In the genomic region with DNA sequence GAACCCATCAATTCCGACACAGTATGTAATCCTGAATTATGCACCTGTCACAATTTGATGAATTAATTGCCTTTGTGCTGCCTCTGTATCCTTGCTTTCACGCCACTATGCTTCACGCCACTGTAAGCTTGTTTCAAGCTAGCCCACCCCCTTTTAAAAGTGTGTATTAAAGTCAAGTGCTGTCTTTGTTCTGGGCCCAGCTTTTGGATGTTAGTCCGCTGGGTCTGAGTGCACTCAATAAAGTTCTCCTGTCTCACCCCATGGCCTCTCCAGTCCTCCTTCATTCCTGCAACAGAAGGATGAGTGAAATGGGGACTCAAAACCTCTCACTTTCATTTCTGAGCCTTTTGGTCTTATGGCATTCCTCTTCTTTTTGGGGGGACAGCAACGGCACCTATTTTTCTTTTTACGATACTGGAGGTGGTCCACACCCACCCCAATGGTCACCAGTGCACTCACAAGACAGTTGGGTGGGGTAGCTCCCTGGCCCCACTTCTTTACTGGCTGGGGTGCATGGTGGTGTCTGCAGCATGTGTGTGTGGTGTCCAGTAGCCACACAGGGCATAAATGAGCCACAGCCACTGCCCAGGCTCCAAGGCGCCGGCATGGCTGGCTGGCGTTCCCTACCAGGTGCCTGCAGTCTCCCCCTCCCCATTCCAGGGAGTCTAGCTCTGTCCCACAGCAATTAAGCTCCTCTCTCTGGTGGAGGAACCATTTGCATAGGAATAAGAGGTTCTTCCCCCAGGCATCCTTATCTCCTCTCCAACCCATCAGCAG, we compare ENCODE assay signal across 10 cellular contexts.
DNase-seq lines count a peak whose midpoint lies in the region; ATAC-seq and TF ChIP-seq lines count a peak whose summit lies in the region.
"Had no signal": no experiment of that assay in that cellular context is flagged by ENCODE, and none has a peak within 500 bp of the region (broad histone marks: within the 10 kb centered on the region; RNA-seq: fewer than 3 reads in every experiment).

No MANE protein-coding gene starts in this region.

- H3K27me3 ChIP-seq in tibial artery = no peaks in the 10 kb centered on the region
- H3K27me3 ChIP-seq: esophagus squamous epithelium had no signal

- peak overlapping the region; percentile 29; the same call in 1 of the 2 replicates for H3K27ac ChIP-seq in RWPE1
- no peak overlapping the region for H3K27ac ChIP-seq in tibial artery
- H3K27ac ChIP-seq: esophagus squamous epithelium had no signal

- peak overlapping the region; percentile 86 for H3K4me3 Mint-ChIP-seq in stimulated activated naive CD8-positive, alpha-beta T cell treated with anti-CD3 and anti-CD28 coated beads, Interleukin-15, Interleukin-2, amounts not matched to agents 100 ng/mL and 50 ng/mL, for 24 hours

- peaks cover 58% of the 10 kb centered on the region for H3K4me1 Mint-ChIP-seq in stimulated activated naive CD8-positive, alpha-beta T cell treated with anti-CD3 and anti-CD28 coated beads, Interleukin-15, Interleukin-2, amounts not matched to agents 100 ng/mL and 50 ng/mL, for 24 hours (ENCODE audit: low read depth)

- peaks cover 0 to 5% (median 0%) of the 10 kb centered on the region in 3 donors for H3K9me3 ChIP-seq in tibial artery

- ATAC-seq in stimulated activated naive CD8-positive, alpha-beta T cell treated with anti-CD3 and anti-CD28 coated beads, Interleukin-15, Interleukin-2, amounts not matched to agents 100 U/mL and 50 U/mL, for 24 hours = no peak
- ATAC-seq in GM19023 (IDR thresholded peaks at IDR 0.05; ENCODE audit: unreplicated experiment) = no peak
- ATAC-seq in HG03571 (IDR thresholded peaks at IDR 0.05; ENCODE audit: unreplicated experiment) = no peak

- no peaks in the 10 kb centered on the region for H3K27me3 Mint-ChIP-seq in stimulated activated naive CD8-positive, alpha-beta T cell treated with anti-CD3 and anti-CD28 coated beads, Interleukin-15, Interleukin-2, amounts not matched to agents 100 ng/mL and 50 ng/mL, for 24 hours

- H3K27ac Mint-ChIP-seq in stimulated activated naive CD8-positive, alpha-beta T cell treated with anti-CD3 and anti-CD28 coated beads, Interleukin-15, Interleukin-2, amounts not matched to agents 100 ng/mL and 50 ng/mL, for 24 hours = peak overlapping the region; percentile 84

- POLR2A ChIA-PET in RWPE1 (lab: Yijun Ruan, JAX; ENCODE audit: low non-redundant PET) = no interaction called here

- H3K36me3 ChIP-seq in tibial artery = peaks cover 0 to 6% (median 0%) of the 10 kb centered on the region in 3 donors

- CTCF ChIA-PET in RWPE1 (lab: Yijun Ruan, JAX) = interaction anchor here (0.6 kb wide), 2 partner anchors 85 to 86 kb away, joined by 3 read pairs; a partner anchor contains a TSS

- no peak for DNase-seq in stimulated activated naive CD8-positive, alpha-beta T cell treated with anti-CD3 and anti-CD28 coated beads, Interleukin-15, Interleukin-2, amounts not matched to agents 100 U/mL and 50 U/mL, for 24 hours
- DNase-seq in RWPE1 (ENCODE audit: low spot score) (no peak), epithelial cell of esophagus (ENCODE audit: low read depth) (peak; percentile 20), NCI-H2171 treated with DMSO at 0.1 percent for 48 hours (lab: John Stamatoyannopoulos, UW) (no peak), tibial artery (no peak)
- DNase-seq: esophagus squamous epithelium, NCI-H524 had no signal

- intact Hi-C loops in tibial artery (cut with DNase I; ENCODE audit: low total_unique reads) = no loop called here

- H3K4me3 ChIP-seq in epithelial cell of esophagus (ENCODE audit: low read length) = no peak overlapping the region
- H3K4me3 ChIP-seq in tibial artery = no peak overlapping the region

- no peak for TF ChIP-seq CTCF in RWPE1 (conservative IDR thresholded peaks at IDR 0.05; ENCODE audit: low read depth)
- TF ChIP-seq CTCF in epithelial cell of esophagus (IDR thresholded peaks at IDR 0.05; ENCODE audit: insufficient read depth, low read depth, low read length, missing control alignments) = no peak
- TF ChIP-seq CTCF in tibial artery (IDR thresholded peaks at IDR 0.05) = no peak

- peaks cover 11% of the 10 kb centered on the region for H3K9me3 Mint-ChIP-seq in stimulated activated naive CD8-positive, alpha-beta T cell treated with anti-CD3 and anti-CD28 coated beads, Interleukin-15, Interleukin-2, amounts not matched to agents 100 ng/mL and 50 ng/mL, for 24 hours

- H3K36me3 Mint-ChIP-seq in stimulated activated naive CD8-positive, alpha-beta T cell treated with anti-CD3 and anti-CD28 coated beads, Interleukin-15, Interleukin-2, amounts not matched to agents 100 ng/mL and 50 ng/mL, for 24 hours (ENCODE audit: low read depth) = peaks cover 54% of the 10 kb centered on the region

- H3K4me1 ChIP-seq in tibial artery = peaks cover 0 to 21% (median 8%) of the 10 kb centered on the region in 4 donors
